In genomic region chr14:66056926-66057552, GRCh38 we compare ENCODE assay signal across 21 cellular contexts.
"Had no signal": no experiment of that assay in that cellular context is flagged by ENCODE, and none has a peak within 500 bp of the region (broad histone marks: within the 10 kb centered on the region; RNA-seq: fewer than 3 reads in every experiment).

No MANE protein-coding gene starts in this region.

- H3K9me3 ChIP-seq: body of pancreas, ovary, psoas muscle, testis, upper lobe of left lung had no signal

- ATAC-seq: activated T-cell treated with anti-CD3 and anti-CD28 coated beads, Interleukin-2, amount 50 U/mL, for 4 hours; body of pancreas; left lobe of liver; psoas muscle; right cardiac atrium had no signal

- H3K27me3 ChIP-seq: body of pancreas, neural progenitor cell, ovary, testis, upper lobe of left lung had no signal

- H3K36me3 ChIP-seq: neural progenitor cell, ovary, upper lobe of left lung had no signal

- DNase-seq: activated B cell treated with CpG ODN at 0.5 μM for 24 hours; activated CD4-positive, alpha-beta T cell treated with anti-CD3 and anti-CD28 coated beads for 48 hours; activated CD8-positive, alpha-beta memory T cell treated with anti-CD3 and anti-CD28 coated beads, Interleukin-2, amount 50 U/mL, for 4 hours; activated naive CD4-positive, alpha-beta T cell treated with anti-CD3 and anti-CD28 coated beads for 36 hours; activated T-cell treated with anti-CD3 and anti-CD28 coated beads, Interleukin-2, amount 50 U/mL, for 4 hours; body of pancreas; erythroblast; hypothalamus; islet precursor cell; midbrain; ovary; psoas muscle; right cardiac atrium; stimulated activated CD4-positive, alpha-beta T cell treated with anti-CD3 and anti-CD28 coated beads, Interleukin-15, amount 100 ng/mL, for 24 hours; stimulated activated CD4-positive, alpha-beta T cell treated with anti-CD3 and anti-CD28 coated beads, Interleukin-2, amount 100 ng/mL, for 48 hours; SW 1271; testis; upper lobe of left lung had no signal

- H3K9ac ChIP-seq: neural progenitor cell had no signal

- H3K4me3 ChIP-seq: body of pancreas, neural progenitor cell, ovary, psoas muscle, skin epidermis, testis, upper lobe of left lung had no signal

- H3K4me1 ChIP-seq: body of pancreas, psoas muscle, testis, upper lobe of left lung had no signal

- H3K27ac ChIP-seq: body of pancreas, neural progenitor cell, ovary, psoas muscle, skin epidermis, testis, upper lobe of left lung had no signal
